In genomic region chrX:41337140-41337539, GRCh38 we compare ENCODE assay signal across 9 cellular contexts. TPM values are rescaled to one million over a fixed set of nuclear protein-coding genes. Genes with fewer than 3 reads are reported as not detected.
DNase-seq lines count a peak whose midpoint lies in the region; TF ChIP-seq lines count a peak whose summit lies in the region.
"Had no signal": no experiment of that assay in that cellular context is flagged by ENCODE, and none has a peak within 500 bp of the region (broad histone marks: within the 10 kb centered on the region; RNA-seq: fewer than 3 reads in every experiment).

No MANE protein-coding gene starts in this region.

- no peaks in the 10 kb centered on the region for H3K27me3 ChIP-seq in ovary

- peak overlapping the region; percentile 97 for H3K4me2 ChIP-seq in OCI-LY7 (ENCODE audit: low read length)

- no peaks in the 10 kb centered on the region for H3K9me3 Mint-ChIP-seq in endothelial cell (ENCODE audit: unreplicated experiment)

- peaks cover 7% of the 10 kb centered on the region for H3K4me1 Mint-ChIP-seq in endothelial cell (ENCODE audit: unreplicated experiment)

- H3K9ac ChIP-seq in ES-I3 (ENCODE audit: low read depth, low read length): peak overlapping the region; percentile 56; the same call in 1 of the 2 replicates

- no peak for DNase-seq in OCI-LY7 (ENCODE audit: low spot score)
- no peak for DNase-seq in endothelial cell (ENCODE audit: low spot score)
- no peak for DNase-seq in ovary
- no peak for DNase-seq in HuH-7 (ENCODE audit: low spot score)
- no peak for DNase-seq in NCI-H82 treated with DMSO at 0.1 percent for 48 hours (lab: John Stamatoyannopoulos, UW; ENCODE audit: unreplicated experiment)
- no peak for DNase-seq in AML-193 (lab: John Stamatoyannopoulos, UW)
- no peak for DNase-seq in glomerular visceral epithelial cell (ENCODE audit: extremely low spot score)
- DNase-seq: stimulated activated CD4-positive, alpha-beta T cell treated with anti-CD3 and anti-CD28 coated beads, Interleukin-15, amount 100 ng/mL, for 24 hours had no signal

- 48 to 55% (median 55%) methylated on average over 1 of the region's 1 CpG for WGBS in ovary, 3 donors

- H3K79me2 ChIP-seq in OCI-LY7 (ENCODE audit: insufficient read depth, low read depth, low read length): peaks cover 84% of the 10 kb centered on the region

- no peaks in the 10 kb centered on the region for H3K9me3 ChIP-seq in ES-I3 (ENCODE audit: control insufficient read depth, insufficient read depth, low read length)
- H3K9me3 ChIP-seq in OCI-LY7 (ENCODE audit: low read length): no peaks in the 10 kb centered on the region
- H3K9me3 ChIP-seq in ovary: no peaks in the 10 kb centered on the region

- TF ChIP-seq CTCF in OCI-LY7 (conservative IDR thresholded peaks at IDR 0.05; ENCODE audit: low read length) (no peak), endothelial cell (IDR thresholded peaks at IDR 0.05; ENCODE audit: unreplicated experiment) (no peak), ovary (IDR thresholded peaks at IDR 0.05) (no peak)

- peaks cover 52% of the 10 kb centered on the region for H4K20me1 ChIP-seq in OCI-LY7 (ENCODE audit: insufficient read depth, low read length)

- CTCF ChIA-PET in OCI-LY7 (lab: Charles Lee; ENCODE audit: unreplicated experiment): no interaction called here

- no peak for TF ChIP-seq POLR2A in ovary (IDR thresholded peaks at IDR 0.05)

- BruUV-seq in OCI-LY7 (replicated peaks; lab: Mats Ljungman, UMichigan): no TSS peak

- H3K4me3 ChIP-seq in OCI-LY7 (ENCODE audit: low read depth, low read length, poor library complexity, severe bottlenecking) (peak overlapping the region; percentile 100), ovary (peak overlapping the region; percentile 84)

- no peak overlapping the region for H3K27ac Mint-ChIP-seq in endothelial cell (ENCODE audit: unreplicated experiment)

- H3K27ac ChIP-seq in OCI-LY7 (ENCODE audit: low read depth, low read length, poor library complexity, severe bottlenecking): no peak overlapping the region
- no peak overlapping the region for H3K27ac ChIP-seq in ovary

- H3K36me3 Mint-ChIP-seq in endothelial cell (ENCODE audit: low read depth, unreplicated experiment): peaks cover 27% of the 10 kb centered on the region

- no peak overlapping the region for H2AFZ ChIP-seq in OCI-LY7 (ENCODE audit: low read length)

- intact Hi-C loops in OCI-LY7 (cut with micrococcal nuclease; ENCODE audit: unreplicated experiment): loop anchor here (10.0 kb wide), 1 partner anchor 602 kb away; the partner anchor contains the start of gene MED14
- intact Hi-C loops in ovary (cut with DNase I): loop anchor here in 1 of 4 donors (5.0 to 10.0 kb wide), 2 partner anchors 105 to 252 kb away; partner anchors contain the start of gene USP9X

- H3K36me3 ChIP-seq in ES-I3 (ENCODE audit: insufficient read depth, low read length): peaks cover 5% of the 10 kb centered on the region
- H3K36me3 ChIP-seq in OCI-LY7 (ENCODE audit: insufficient read depth, low read length): peaks cover 78% of the 10 kb centered on the region
- no peaks in the 10 kb centered on the region for H3K36me3 ChIP-seq in ovary

- H3K27me3 Mint-ChIP-seq in endothelial cell (ENCODE audit: unreplicated experiment): peaks cover 20% of the 10 kb centered on the region

- no peak for TF ChIP-seq EP300 in ovary (IDR thresholded peaks at IDR 0.05)

- H3K4me1 ChIP-seq in ES-I3 (ENCODE audit: insufficient read depth, low read length) (no peaks in the 10 kb centered on the region; the same call in 1 of the 2 replicates), OCI-LY7 (ENCODE audit: insufficient read depth, low read length, poor library complexity, severe bottlenecking) (peaks cover 28% of the 10 kb centered on the region), ovary (ENCODE audit: insufficient read depth) (peaks cover 7% of the 10 kb centered on the region)

- POLR2A ChIA-PET in OCI-LY7 (lab: Charles Lee): interaction anchor here (0.6 kb wide), 2 partner anchors 16 to 412 kb away, joined by 3 to 5 read pairs; no protein-coding TSS in a partner anchor

- peak overlapping the region; percentile 42 for H3K4me3 Mint-ChIP-seq in endothelial cell (ENCODE audit: unreplicated experiment)

- H3K9me2 ChIP-seq in OCI-LY7 (ENCODE audit: insufficient read depth, low read length): no peaks in the 10 kb centered on the region

RNA-seq across cellular contexts. Expression of gene DDX3X, which starts 3.2 kb away (rescaled TPM):
- 69.6 and 75.1 TPM in 2 replicates for total RNA-seq in OCI-LY7 (2014; rRNA removed; shearing (Covaris generic))
- total RNA-seq in OCI-LY7 (2022) (85.0 and 96.4 TPM in 2 replicates), endothelial cell (ENCODE audit: unreplicated experiment) (265 TPM), ovary (100 to 1,000 TPM; 178 to 329 (median 275) TPM)
- 100 to 1,000 TPM; 106 to 164 TPM for polyA plus RNA-seq in ovary
